ENCODE assay signal across 24 cellular contexts in the genomic region with DNA sequence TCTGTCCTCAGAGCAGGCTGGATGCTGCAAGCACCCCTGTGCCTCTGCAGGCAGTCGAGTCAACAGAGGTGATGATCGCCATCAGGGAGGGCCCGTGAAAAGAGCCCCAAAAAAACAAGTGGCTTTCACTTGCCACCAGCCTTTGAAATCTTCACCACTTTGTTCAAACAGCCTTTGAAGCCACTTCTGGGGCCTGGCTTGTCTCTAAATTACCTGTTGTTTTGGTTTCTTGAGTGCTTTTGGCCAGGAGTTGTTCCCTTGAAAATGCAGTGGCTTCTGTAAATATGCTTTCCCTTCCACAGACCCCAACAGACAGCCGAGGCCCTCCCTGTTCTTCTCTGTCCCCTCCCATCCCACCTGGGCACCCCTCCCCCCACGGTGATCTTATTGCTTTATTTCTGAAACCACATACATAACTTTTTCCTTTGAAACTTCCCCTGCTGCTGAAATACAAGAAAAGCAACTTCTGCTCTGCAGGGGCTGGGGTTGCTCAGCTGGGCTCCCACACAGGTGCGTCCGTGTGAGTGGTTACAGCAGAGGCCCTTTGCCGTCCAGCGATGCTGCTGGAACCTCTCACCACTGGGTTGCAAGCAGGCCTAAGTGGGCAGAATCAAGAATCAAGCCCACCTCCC.
DNase-seq lines count a peak whose midpoint lies in the region; ATAC-seq and TF ChIP-seq lines count a peak whose summit lies in the region.
"Had no signal": no experiment of that assay in that cellular context is flagged by ENCODE, and none has a peak within 500 bp of the region (broad histone marks: within the 10 kb centered on the region; RNA-seq: fewer than 3 reads in every experiment).

No MANE protein-coding gene starts in this region.

- peak overlapping the region; percentile 71 for H3K4me3 Mint-ChIP-seq in CD4-positive, alpha-beta T cell
- peak overlapping the region; percentile 22 for H3K4me3 Mint-ChIP-seq in activated CD8-positive, alpha-beta T cell treated with anti-CD3 and anti-CD28 coated beads for 36 hours
- peak overlapping the region in 9 of 10 donors; percentile 42 to 79 (median 66) for H3K4me3 Mint-ChIP-seq in naive thymus-derived CD4-positive, alpha-beta T cell
- H3K4me3 Mint-ChIP-seq in endothelial cell (ENCODE audit: unreplicated experiment) = no peak overlapping the region
- H3K4me3 Mint-ChIP-seq: activated CD4-positive, alpha-beta memory T cell treated with anti-CD3 and anti-CD28 coated beads, Interleukin-2, amount 10 ng/mL, durations not matched to agents 7 days and 5 days; activated T-helper 1 cell treated with anti-CD3 and anti-CD28 coated beads, Interleukin-12 subunit alpha, Interleukin-12 subunit beta, Interleukin-2, Interleukin-4 antibody, amounts not matched to agents 30 ng/mL and 10 ng/mL and 1 ng/mL, durations not matched to agents 14 hours and 24 hours and 36 hours; CD4-positive, alpha-beta memory T cell; stimulated activated effector memory CD8-positive, alpha-beta T cell treated with anti-CD3 and anti-CD28 coated beads, Interleukin-12 subunit alpha, Interleukin-12 subunit beta, amount 100 ng/mL, for 72 hours had no signal

- POLR2A ChIA-PET in CD4-positive, alpha-beta T cell (lab: Charles Lee) = no interaction called here
- POLR2A ChIA-PET in activated CD8-positive, alpha-beta T cell treated with anti-CD3 and anti-CD28 coated beads for 36 hours (lab: Charles Lee) = no interaction called here
- POLR2A ChIA-PET in naive thymus-derived CD4-positive, alpha-beta T cell (lab: Charles Lee) = interaction anchor here (0.6 kb wide), 1 partner anchor 30 kb away, joined by 3 read pairs; no protein-coding TSS in a partner anchor

- no peak overlapping the region for H3K4me3 ChIP-seq in BLaER1
- H3K4me3 ChIP-seq in naive thymus-derived CD4-positive, alpha-beta T cell (ENCODE audit: low read length) = no peak overlapping the region
- H3K4me3 ChIP-seq: esophagus squamous epithelium, left ventricle myocardium inferior, thoracic aorta had no signal

- DNase-seq in CD4-positive, alpha-beta T cell = no peak
- DNase-seq in activated CD8-positive, alpha-beta T cell treated with anti-CD3 and anti-CD28 coated beads for 36 hours = peak; percentile 68
- peak in 6 of 9 donors; percentile 10 to 46 (median 26) for DNase-seq in naive thymus-derived CD4-positive, alpha-beta T cell
- DNase-seq in endothelial cell (ENCODE audit: low spot score) = no peak
- no peak for DNase-seq in GM13977 (ENCODE audit: low spot score)
- DNase-seq: activated CD4-positive, alpha-beta memory T cell treated with anti-CD3 and anti-CD28 coated beads, Interleukin-2, amount 10 ng/mL, durations not matched to agents 7 days and 5 days; amniotic stem cell; CD4-positive, alpha-beta memory T cell; DMS153; esophagus squamous epithelium; hippocampal formation; left ventricle myocardium inferior; naive B cell; NCI-H1417; NCI-H2081; NCI-H345; NCI-H774; SK-N-SH had no signal

- peaks cover 35% of the 10 kb centered on the region for H3K4me1 ChIP-seq in BLaER1
- peaks cover 0 to 26% of the 10 kb centered on the region in 2 donors for H3K4me1 ChIP-seq in naive thymus-derived CD4-positive, alpha-beta T cell (ENCODE audit: control insufficient read depth in 2 of 2, insufficient read depth in 2 of 2, low read length in 2 of 2)
- H3K4me1 ChIP-seq: esophagus squamous epithelium, left ventricle myocardium inferior had no signal

- H3K27ac Mint-ChIP-seq in CD4-positive, alpha-beta T cell = peak overlapping the region; percentile 89
- H3K27ac Mint-ChIP-seq in activated CD8-positive, alpha-beta T cell treated with anti-CD3 and anti-CD28 coated beads for 36 hours = no peak overlapping the region
- H3K27ac Mint-ChIP-seq in naive thymus-derived CD4-positive, alpha-beta T cell = peak overlapping the region in 7 of 9 donors; percentile 63 to 89 (median 81)
- H3K27ac Mint-ChIP-seq in endothelial cell (ENCODE audit: unreplicated experiment) = no peak overlapping the region
- H3K27ac Mint-ChIP-seq: activated CD4-positive, alpha-beta memory T cell treated with anti-CD3 and anti-CD28 coated beads, Interleukin-2, amount 10 ng/mL, durations not matched to agents 7 days and 5 days; activated T-helper 1 cell treated with anti-CD3 and anti-CD28 coated beads, Interleukin-12 subunit alpha, Interleukin-12 subunit beta, Interleukin-2, Interleukin-4 antibody, amounts not matched to agents 30 ng/mL and 10 ng/mL and 1 ng/mL, durations not matched to agents 14 hours and 24 hours and 36 hours; CD4-positive, alpha-beta memory T cell; stimulated activated effector memory CD8-positive, alpha-beta T cell treated with anti-CD3 and anti-CD28 coated beads, Interleukin-12 subunit alpha, Interleukin-12 subunit beta, amount 100 ng/mL, for 72 hours had no signal

- peak overlapping the region; percentile 67 for H3K4me2 ChIP-seq in BLaER1
- H3K4me2 ChIP-seq: SK-N-SH had no signal

- H3K9me3 ChIP-seq in BLaER1 = no peaks in the 10 kb centered on the region
- no peaks in the 10 kb centered on the region for H3K9me3 ChIP-seq in CD4-positive, alpha-beta T cell (ENCODE audit: control insufficient read depth, low read length)
- no peaks in the 10 kb centered on the region for H3K9me3 ChIP-seq in naive thymus-derived CD4-positive, alpha-beta T cell (ENCODE audit: control insufficient read depth in 2 of 3, low read length in 3 of 3)
- H3K9me3 ChIP-seq: esophagus squamous epithelium, left ventricle myocardium inferior, SK-N-SH, thoracic aorta had no signal

- no peak overlapping the region for H3K9ac ChIP-seq in BLaER1
- H3K9ac ChIP-seq: SK-N-SH had no signal

- no peaks in the 10 kb centered on the region for H3K36me3 ChIP-seq in BLaER1
- no peaks in the 10 kb centered on the region for H3K36me3 ChIP-seq in naive thymus-derived CD4-positive, alpha-beta T cell (ENCODE audit: control insufficient read depth in 2 of 3, insufficient read depth in 3 of 3, low read length in 3 of 3)
- H3K36me3 ChIP-seq: esophagus squamous epithelium, left ventricle myocardium inferior, thoracic aorta had no signal

- in situ Hi-C loops in GM13977 (cut with MboI; ENCODE audit: low pct_unique_long_range_greater_than_20kb, low sequenced_read_pairs, unreplicated experiment) = no loop called here

- CTCF ChIA-PET in CD4-positive, alpha-beta T cell (lab: Charles Lee) = no interaction called here
- CTCF ChIA-PET in activated CD8-positive, alpha-beta T cell treated with anti-CD3 and anti-CD28 coated beads for 36 hours (lab: Charles Lee) = no interaction called here
- CTCF ChIA-PET in naive thymus-derived CD4-positive, alpha-beta T cell (lab: Charles Lee) = no interaction called here

- peaks cover 41% of the 10 kb centered on the region for H3K4me1 Mint-ChIP-seq in CD4-positive, alpha-beta T cell (ENCODE audit: low read depth)
- peaks cover 42% of the 10 kb centered on the region for H3K4me1 Mint-ChIP-seq in activated CD8-positive, alpha-beta T cell treated with anti-CD3 and anti-CD28 coated beads for 36 hours (ENCODE audit: low read depth)
- H3K4me1 Mint-ChIP-seq in naive thymus-derived CD4-positive, alpha-beta T cell = peaks cover 0 to 44% (median 22%) of the 10 kb centered on the region in 7 donors
- H3K4me1 Mint-ChIP-seq in endothelial cell (ENCODE audit: unreplicated experiment) = no peaks in the 10 kb centered on the region
- H3K4me1 Mint-ChIP-seq: activated CD4-positive, alpha-beta memory T cell treated with anti-CD3 and anti-CD28 coated beads, Interleukin-2, amount 10 ng/mL, durations not matched to agents 7 days and 5 days; stimulated activated effector memory CD8-positive, alpha-beta T cell treated with anti-CD3 and anti-CD28 coated beads, Interleukin-12 subunit alpha, Interleukin-12 subunit beta, amount 100 ng/mL, for 72 hours had no signal

- TF ChIP-seq CTCF in CD4-positive, alpha-beta T cell (IDR thresholded peaks at IDR 0.05) = no peak
- TF ChIP-seq CTCF in activated CD8-positive, alpha-beta T cell treated with anti-CD3 and anti-CD28 coated beads for 36 hours (IDR thresholded peaks at IDR 0.05) = no peak
- no peak for TF ChIP-seq CTCF in endothelial cell (IDR thresholded peaks at IDR 0.05; ENCODE audit: unreplicated experiment)
- TF ChIP-seq CTCF in GM13977 (IDR thresholded peaks at IDR 0.05; ENCODE audit: extremely low read depth, insufficient read depth, missing control alignments) = no peak

- no peaks in the 10 kb centered on the region for H4K20me1 ChIP-seq in BLaER1

- ATAC-seq in CD4-positive, alpha-beta T cell (ENCODE audit: poor library complexity) = peak; percentile 28
- ATAC-seq in activated CD8-positive, alpha-beta T cell treated with anti-CD3 and anti-CD28 coated beads for 36 hours = peak; percentile 73
- no peak for ATAC-seq in naive thymus-derived CD4-positive, alpha-beta T cell
- ATAC-seq in GM18867 (IDR thresholded peaks at IDR 0.05; ENCODE audit: unreplicated experiment) = no peak

- H3K36me3 Mint-ChIP-seq in CD4-positive, alpha-beta T cell (ENCODE audit: low read depth) = no peaks in the 10 kb centered on the region
- H3K36me3 Mint-ChIP-seq in activated CD8-positive, alpha-beta T cell treated with anti-CD3 and anti-CD28 coated beads for 36 hours (ENCODE audit: low read depth) = peaks cover 2% of the 10 kb centered on the region
- H3K36me3 Mint-ChIP-seq in naive thymus-derived CD4-positive, alpha-beta T cell = no peaks in the 10 kb centered on the region
- no peaks in the 10 kb centered on the region for H3K36me3 Mint-ChIP-seq in endothelial cell (ENCODE audit: low read depth, unreplicated experiment)
- H3K36me3 Mint-ChIP-seq: CD4-positive, alpha-beta memory T cell; naive B cell; stimulated activated effector memory CD8-positive, alpha-beta T cell treated with anti-CD3 and anti-CD28 coated beads, Interleukin-12 subunit alpha, Interleukin-12 subunit beta, amount 100 ng/mL, for 72 hours had no signal

- intact Hi-C loops in CD4-positive, alpha-beta T cell (cut with DNase I, micrococcal nuclease) = no loop called here
- intact Hi-C loops in activated CD8-positive, alpha-beta T cell treated with anti-CD3 and anti-CD28 coated beads for 36 hours (cut with micrococcal nuclease) = no loop called here
- intact Hi-C loops in naive thymus-derived CD4-positive, alpha-beta T cell (cut with micrococcal nuclease) = loop anchor here in 1 of 2 donors (1.0 to 2.0 kb wide), 2 partner anchors 55 to 99 kb away; no protein-coding TSS in a partner anchor

- H3K27me3 ChIP-seq in BLaER1 = no peaks in the 10 kb centered on the region
- no peaks in the 10 kb centered on the region for H3K27me3 ChIP-seq in CD4-positive, alpha-beta T cell (ENCODE audit: control insufficient read depth, insufficient read depth, low read length)
- no peaks in the 10 kb centered on the region for H3K27me3 ChIP-seq in naive thymus-derived CD4-positive, alpha-beta T cell (ENCODE audit: control insufficient read depth in 2 of 2, insufficient read depth in 2 of 2, low read length in 2 of 2)

- H3K27ac ChIP-seq in BLaER1 = no peak overlapping the region
- H3K27ac ChIP-seq in CD4-positive, alpha-beta T cell (ENCODE audit: low read depth, low read length) = no peak overlapping the region
- H3K27ac ChIP-seq in naive thymus-derived CD4-positive, alpha-beta T cell (ENCODE audit: low read depth, low read length) = no peak overlapping the region
- H3K27ac ChIP-seq: esophagus squamous epithelium, left ventricle myocardium inferior, thoracic aorta, VCaP had no signal

- H3K27me3 Mint-ChIP-seq in CD4-positive, alpha-beta T cell = no peaks in the 10 kb centered on the region
- H3K27me3 Mint-ChIP-seq in activated CD8-positive, alpha-beta T cell treated with anti-CD3 and anti-CD28 coated beads for 36 hours = peaks cover 6% of the 10 kb centered on the region
- peaks cover 0 to 4% (median 0%) of the 10 kb centered on the region in 5 donors for H3K27me3 Mint-ChIP-seq in naive thymus-derived CD4-positive, alpha-beta T cell
- no peaks in the 10 kb centered on the region for H3K27me3 Mint-ChIP-seq in endothelial cell (ENCODE audit: unreplicated experiment)
- H3K27me3 Mint-ChIP-seq: activated CD4-positive, alpha-beta memory T cell treated with anti-CD3 and anti-CD28 coated beads, Interleukin-2, amount 10 ng/mL, durations not matched to agents 7 days and 5 days; naive B cell had no signal

- no peaks in the 10 kb centered on the region for H3K9me3 Mint-ChIP-seq in CD4-positive, alpha-beta T cell
- peaks cover 5% of the 10 kb centered on the region for H3K9me3 Mint-ChIP-seq in activated CD8-positive, alpha-beta T cell treated with anti-CD3 and anti-CD28 coated beads for 36 hours
- H3K9me3 Mint-ChIP-seq in naive thymus-derived CD4-positive, alpha-beta T cell = peaks cover 0 to 3% (median 0%) of the 10 kb centered on the region in 11 donors
- no peaks in the 10 kb centered on the region for H3K9me3 Mint-ChIP-seq in endothelial cell (ENCODE audit: unreplicated experiment)
- H3K9me3 Mint-ChIP-seq: activated CD4-positive, alpha-beta memory T cell treated with anti-CD3 and anti-CD28 coated beads, Interleukin-2, amount 10 ng/mL, durations not matched to agents 7 days and 5 days; activated T-helper 1 cell treated with anti-CD3 and anti-CD28 coated beads, Interleukin-12 subunit alpha, Interleukin-12 subunit beta, Interleukin-2, Interleukin-4 antibody, amounts not matched to agents 30 ng/mL and 10 ng/mL and 1 ng/mL, durations not matched to agents 14 hours and 24 hours and 36 hours; naive B cell; stimulated activated effector memory CD8-positive, alpha-beta T cell treated with anti-CD3 and anti-CD28 coated beads, Interleukin-12 subunit alpha, Interleukin-12 subunit beta, amount 100 ng/mL, for 72 hours had no signal

Comparison
In these comparisons a context has a peak if more than half of its experiments do, and no peak if none do; other contexts are left out.
1. ATAC-seq: peak in CD4-positive, alpha-beta T cell (single experiment) and activated CD8-positive, alpha-beta T cell treated with anti-CD3 and anti-CD28 coated beads for 36 hours (single experiment); none in naive thymus-derived CD4-positive, alpha-beta T cell (single experiment) and GM18867 (single experiment).
2. DNase-seq: peak in activated CD8-positive, alpha-beta T cell treated with anti-CD3 and anti-CD28 coated beads for 36 hours (single experiment) and naive thymus-derived CD4-positive, alpha-beta T cell (6 of 9); none in CD4-positive, alpha-beta T cell (0 of 10), endothelial cell (single experiment) and GM13977 (single experiment).
3. H3K27ac Mint-ChIP-seq: peak in CD4-positive, alpha-beta T cell (single experiment) and naive thymus-derived CD4-positive, alpha-beta T cell (7 of 9); none in activated CD8-positive, alpha-beta T cell treated with anti-CD3 and anti-CD28 coated beads for 36 hours (single experiment) and endothelial cell (single experiment).